21 cellular contexts compared by ENCODE assay signal in genomic region chr2:123438277-123439050, GRCh38.
"Had no signal": no experiment of that assay in that cellular context is flagged by ENCODE, and none has a peak within 500 bp of the region (broad histone marks: within the 10 kb centered on the region; RNA-seq: fewer than 3 reads in every experiment).

No MANE protein-coding gene starts in this region.

- ATAC-seq: heart right ventricle; left cardiac atrium; left ventricle myocardium superior; sciatic nerve; stimulated activated memory B cell treated with anti-CD40 and anti-IgM and Interleukin-4, amounts not matched to agents 10 μg/mL and 1 μg/mL and 100 μg/mL, for 72 hours; stimulated activated naive CD8-positive, alpha-beta T cell treated with anti-CD3 and anti-CD28 coated beads, Interleukin-15, amount 100 ng/mL, for 72 hours had no signal

- H3K4me3 ChIP-seq: colonic mucosa, esophagus squamous epithelium, heart right ventricle, lung, spleen, testis, tibial nerve had no signal

- DNase-seq: colonic mucosa; dermis blood vessel endothelial cell; esophagus squamous epithelium; heart right ventricle; immature natural killer cell; left cardiac atrium; left ventricle myocardium superior; mesendoderm; naive B cell; nephron progenitor cell; posterior cingulate gyrus; spleen; stimulated activated CD4-positive, alpha-beta T cell treated with anti-CD3 and anti-CD28 coated beads, Interleukin-15, amount 100 ng/mL, for 24 hours; stimulated activated CD4-positive, alpha-beta T cell treated with anti-CD3 and anti-CD28 coated beads, Interleukin-1b, Interleukin-23, amount 100 ng/mL, for 48 hours; stimulated activated CD4-positive, alpha-beta T cell treated with anti-CD3 and anti-CD28 coated beads, Interleukin-4, amount 100 ng/mL, for 24 hours; stimulated activated naive CD8-positive, alpha-beta T cell treated with anti-CD3 and anti-CD28 coated beads, Interleukin-15, amount 100 ng/mL, for 72 hours; testis had no signal

- H3K4me1 ChIP-seq: colonic mucosa, esophagus squamous epithelium, heart right ventricle, spleen, testis, tibial nerve had no signal

- H3K27me3 ChIP-seq: colonic mucosa, esophagus squamous epithelium, heart right ventricle, spleen, testis, tibial nerve had no signal

- H3K36me3 ChIP-seq: colonic mucosa, esophagus squamous epithelium, heart right ventricle, spleen, tibial nerve had no signal

- H3K27ac ChIP-seq: colonic mucosa, esophagus squamous epithelium, heart right ventricle, spleen, testis had no signal

- H3K9me3 ChIP-seq: colonic mucosa, esophagus squamous epithelium, testis, tibial nerve had no signal
